Comparison of ENCODE assay signal across 13 cellular contexts in the genomic region with DNA sequence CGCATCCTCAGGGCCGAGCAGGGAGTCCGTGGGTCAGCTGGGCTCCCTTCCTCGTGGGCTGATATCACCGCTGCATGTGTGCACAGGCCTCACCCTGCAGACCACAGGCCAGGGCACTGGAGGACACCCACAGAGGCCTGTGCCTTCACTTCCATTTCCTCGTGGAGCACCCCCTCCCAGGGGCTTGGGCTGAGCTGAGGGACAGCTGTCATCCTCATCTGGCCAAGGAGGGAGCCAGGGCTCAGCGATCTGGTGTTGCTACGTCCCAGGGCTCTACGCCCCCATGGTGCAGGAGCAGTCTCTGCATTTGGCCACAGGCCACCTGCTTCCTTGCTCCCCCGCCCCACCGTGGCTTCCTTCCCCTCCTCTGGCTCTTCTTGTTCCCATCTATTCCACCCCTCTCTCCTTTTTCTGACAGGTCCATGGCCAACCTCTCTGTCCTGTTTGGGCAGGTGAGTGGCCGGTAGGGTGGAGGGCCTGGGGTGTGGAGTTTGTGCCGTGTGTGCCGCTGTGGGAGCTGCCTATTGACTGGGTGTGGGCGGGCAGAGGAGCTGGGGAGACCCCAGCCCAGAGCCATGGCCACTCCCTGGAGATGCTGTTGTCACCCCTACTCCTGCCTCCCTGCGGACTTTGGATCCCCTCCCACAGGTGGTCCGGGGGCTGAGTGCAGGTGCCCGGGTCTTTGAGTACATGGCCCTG. TPM values are rescaled to one million over a fixed set of nuclear protein-coding genes. Genes with fewer than 3 reads are reported as not detected.
DNase-seq lines count a peak whose midpoint lies in the region; ATAC-seq and TF ChIP-seq lines count a peak whose summit lies in the region.
"Had no signal": no experiment of that assay in that cellular context is flagged by ENCODE, and none has a peak within 500 bp of the region (broad histone marks: within the 10 kb centered on the region; RNA-seq: fewer than 3 reads in every experiment).

No MANE protein-coding gene starts in this region.

- CTCF ChIA-PET in PC-3 (lab: Charles Lee), result no interaction called here

- intact Hi-C loops in PC-3 (cut with micrococcal nuclease) (no loop called here), ascending aorta (cut with DNase I) (loop anchor here (2.0 kb wide), 1 partner anchor 17 kb away; a partner anchor contains a TSS)

- no peaks in the 10 kb centered on the region for H3K9me3 ChIP-seq in PC-3 (ENCODE audit: low read length)
- no peaks in the 10 kb centered on the region for H3K9me3 ChIP-seq in ascending aorta
- no peaks in the 10 kb centered on the region for H3K9me3 ChIP-seq in osteoblast (ENCODE audit: low read depth, low read length)
- H3K9me3 ChIP-seq: gastroesophageal sphincter, transverse colon had no signal

- H4K20me1 ChIP-seq in PC-3 (ENCODE audit: low read length), result no peaks in the 10 kb centered on the region
- H4K20me1 ChIP-seq in osteoblast (ENCODE audit: insufficient read depth, low read length), result no peaks in the 10 kb centered on the region

- ATAC-seq in PC-3, result no peak

- no peaks in the 10 kb centered on the region for H3K9me2 ChIP-seq in PC-3 (replicated peaks; ENCODE audit: low read length)

- DNase-seq in NCI-H524 (lab: John Stamatoyannopoulos, UW) (peak; percentile 14 to 69), NCI-H524 treated with DMSO at 0.1 percent for 48 hours (lab: John Stamatoyannopoulos, UW) (no peak), PC-3 (no peak), ascending aorta (ENCODE audit: low spot score in 2 of 2) (no peak), osteoblast (ENCODE audit: insufficient read length, low spot score, missing footprints) (peak; percentile 86), NCI-H510A (lab: John Stamatoyannopoulos, UW) (no peak), NCI-H1092 (lab: John Stamatoyannopoulos, UW) (no peak)
- no peak for DNase-seq in activated effector memory CD4-positive, alpha-beta T cell treated with Interleukin-2 at 50 U/mL for 16 hours
- DNase-seq: effector CD8-positive, alpha-beta T cell; NCI-H1048 had no signal

- BruUV-seq in PC-3 (replicated peaks; lab: Mats Ljungman, UMichigan), result no TSS peak

- no peaks in the 10 kb centered on the region for H3F3A ChIP-seq in PC-3 (ENCODE audit: low read length, unreplicated experiment)

- POLR2A ChIA-PET in PC-3 (lab: Charles Lee; ENCODE audit: unreplicated experiment), result no interaction called here

- no peaks in the 10 kb centered on the region for H3K79me2 ChIP-seq in PC-3 (ENCODE audit: low read length)
- no peaks in the 10 kb centered on the region for H3K79me2 ChIP-seq in osteoblast (ENCODE audit: insufficient read depth, low read length)

- no peak overlapping the region for H3K4me3 ChIP-seq in PC-3 (ENCODE audit: low read length)
- no peak overlapping the region for H3K4me3 ChIP-seq in ascending aorta
- H3K4me3 ChIP-seq in osteoblast (ENCODE audit: insufficient read depth, low read length), result no peak overlapping the region
- H3K4me3 ChIP-seq: gastroesophageal sphincter, transverse colon had no signal

- no peak overlapping the region for H3K9ac ChIP-seq in PC-3 (ENCODE audit: low read length)

- H3K4me2 ChIP-seq in PC-3 (ENCODE audit: low read length), result no peak overlapping the region
- no peak overlapping the region for H3K4me2 ChIP-seq in osteoblast (ENCODE audit: insufficient read depth, low read length)

- peak overlapping the region; percentile 5 for H3K27ac ChIP-seq in PC-3 (ENCODE audit: low read length)
- H3K27ac ChIP-seq in ascending aorta, result peak overlapping the region; percentile 52 to 62
- peak overlapping the region; percentile 87 for H3K27ac ChIP-seq in osteoblast (ENCODE audit: low read depth, low read length)

- H3K27me3 ChIP-seq in PC-3 (ENCODE audit: low read length), result no peaks in the 10 kb centered on the region
- H3K27me3 ChIP-seq in ascending aorta, result no peaks in the 10 kb centered on the region
- H3K27me3 ChIP-seq in osteoblast (ENCODE audit: insufficient read depth, low read length), result no peaks in the 10 kb centered on the region
- H3K27me3 ChIP-seq: gastroesophageal sphincter, transverse colon had no signal

- TF ChIP-seq CTCF in PC-3 (conservative IDR thresholded peaks at IDR 0.05; ENCODE audit: low read depth, low read length) (no peak), ascending aorta (IDR thresholded peaks at IDR 0.05) (no peak), osteoblast (IDR thresholded peaks at IDR 0.05; ENCODE audit: extremely low read depth, low read depth, low read length) (no peak)

- H2AFZ ChIP-seq in PC-3 (ENCODE audit: low read length) (no peak overlapping the region), osteoblast (ENCODE audit: low read length) (no peak overlapping the region)

- H3K36me3 ChIP-seq in PC-3 (ENCODE audit: low read depth, low read length), result no peaks in the 10 kb centered on the region; the same call in 1 of the 2 replicates
- H3K36me3 ChIP-seq in ascending aorta, result peaks cover 20 to 32% of the 10 kb centered on the region in 2 donors
- H3K36me3 ChIP-seq in osteoblast (ENCODE audit: insufficient read depth, low read length), result peaks cover 17% of the 10 kb centered on the region

- H3K4me1 ChIP-seq in PC-3 (ENCODE audit: insufficient read depth, low read length) (peaks cover 18% of the 10 kb centered on the region), ascending aorta (peaks cover 6 to 9% of the 10 kb centered on the region in 2 donors), osteoblast (ENCODE audit: insufficient read depth, low read length) (peaks cover 18% of the 10 kb centered on the region)

RNA-seq across cellular contexts. Expression of a gene that starts 8.3 kb away (rescaled TPM):
- total RNA-seq in PC-3 (2014; rRNA removed) (1.7 and 2.6 TPM in 2 replicates), ascending aorta (not detected), osteoblast (under 0.01 and 0.29 TPM in 2 replicates)

RNA-seq across cellular contexts. Expression of a gene that starts 11.7 kb away (rescaled TPM):
- total RNA-seq in PC-3 (2014; rRNA removed), result 58.4 and 95.7 TPM in 2 replicates
- 50.8 TPM for total RNA-seq in ascending aorta
- 32.6 and 35.1 TPM in 2 replicates for total RNA-seq in osteoblast

RNA-seq across cellular contexts. Expression of a gene that starts 15.7 kb away (rescaled TPM):
- total RNA-seq in PC-3 (2014; rRNA removed), result 1.2 and 1.3 TPM in 2 replicates
- total RNA-seq in ascending aorta, result not detected
- total RNA-seq in osteoblast, result not detected in 2 replicates
- total RNA-seq: A172 had no signal

RNA-seq across cellular contexts. Expression of a gene that starts 17.7 kb away (rescaled TPM):
- total RNA-seq in PC-3 (2014; rRNA removed) (30.6 and 40.1 TPM in 2 replicates), ascending aorta (15.8 TPM), osteoblast (15.9 and 17.0 TPM in 2 replicates)

RNA-seq across cellular contexts. Expression of a gene that starts 19.4 kb away (rescaled TPM):
- 267 and 284 TPM in 2 replicates for total RNA-seq in PC-3 (2014; rRNA removed)
- total RNA-seq in ascending aorta, result 390 TPM
- 52.2 and 61.5 TPM in 2 replicates for total RNA-seq in osteoblast

Comparison
In these comparisons a context has a peak if more than half of its experiments do, and no peak if none do; other contexts are left out.
1. DNase-seq: peak in NCI-H524 (2 of 2) and osteoblast (single experiment); none in NCI-H524 treated with DMSO at 0.1 percent for 48 hours (single experiment), PC-3 (single experiment), ascending aorta (0 of 2), activated effector memory CD4-positive, alpha-beta T cell treated with Interleukin-2 at 50 U/mL for 16 hours (single experiment), NCI-H510A (single experiment) and NCI-H1092 (single experiment).
2. H3K27ac ChIP-seq: peak in every context shown above with its lines; median percentile 87 in osteoblast; 57 in ascending aorta; 5 in PC-3.